18 cellular contexts compared by ENCODE assay signal in genomic region chr20:37945034-37945660, GRCh38. TPM values are rescaled to one million over a fixed set of nuclear protein-coding genes. Genes with fewer than 3 reads are reported as not detected.
DNase-seq lines count a peak whose midpoint lies in the region; TF ChIP-seq lines count a peak whose summit lies in the region.
"Had no signal": no experiment of that assay in that cellular context is flagged by ENCODE, and none has a peak within 500 bp of the region (broad histone marks: within the 10 kb centered on the region; RNA-seq: fewer than 3 reads in every experiment).

No MANE protein-coding gene starts in this region.

- peak overlapping the region; percentile 30 for H3K4me3 Mint-ChIP-seq in neural progenitor cell
- H3K4me3 Mint-ChIP-seq: activated naive CD8-positive, alpha-beta T cell treated with anti-CD3 and anti-CD28 coated beads, Interleukin-2, amount 50 U/mL, for 24 hours; effector memory CD8-positive, alpha-beta T cell; nephron had no signal

- DNase-seq in DMS53 treated with DMSO at 0.1 percent for 48 hours (lab: John Stamatoyannopoulos, UW; ENCODE audit: unreplicated experiment), result peak; percentile 72
- peak; percentile 55 for DNase-seq in NCI-H1105 treated with DMSO at 0.1 percent for 48 hours (lab: John Stamatoyannopoulos, UW)
- peak; percentile 75 for DNase-seq in NCI-H82 (lab: John Stamatoyannopoulos, UW)
- no peak for DNase-seq in neural progenitor cell (ENCODE audit: low spot score)
- DNase-seq in NCI-H2227 (lab: John Stamatoyannopoulos, UW; ENCODE audit: unreplicated experiment), result no peak
- DNase-seq in AG08395 (ENCODE audit: low spot score), result no peak
- no peak for DNase-seq in tibial nerve (ENCODE audit: low spot score in 2 of 2)
- DNase-seq: activated CD4-positive, alpha-beta T cell treated with anti-CD3 and anti-CD28 coated beads, Interleukin-2, amount 50 U/mL, for 48 hours; activated naive CD8-positive, alpha-beta T cell treated with anti-CD3 and anti-CD28 coated beads, Interleukin-2, amount 50 U/mL, for 24 hours; effector memory CD8-positive, alpha-beta T cell; hypothalamus; KG1; kidney glomerular epithelial cell; mesendoderm; NCI-H1048 had no signal

- H3K4me1 ChIP-seq in neural progenitor cell (peaks cover 6% of the 10 kb centered on the region), tibial nerve (no peaks in the 10 kb centered on the region)

- H2AFZ ChIP-seq in neural progenitor cell (replicated peaks), result no peak overlapping the region

- H3K36me3 ChIP-seq in neural progenitor cell (no peaks in the 10 kb centered on the region), tibial nerve (no peaks in the 10 kb centered on the region)
- H3K36me3 ChIP-seq: BLaER1 treated with 17β-estradiol and CSF1 and Interleukin-3, amounts not matched to agents 10 nM and 100 nM had no signal

- H3K9ac ChIP-seq in neural progenitor cell, result no peak overlapping the region
- H3K9ac ChIP-seq: BLaER1 treated with 17β-estradiol and CSF1 and Interleukin-3, amounts not matched to agents 10 nM and 100 nM had no signal

- no peaks in the 10 kb centered on the region for H3K27me3 ChIP-seq in neural progenitor cell
- no peaks in the 10 kb centered on the region for H3K27me3 ChIP-seq in tibial nerve
- H3K27me3 ChIP-seq: BLaER1 treated with 17β-estradiol and CSF1 and Interleukin-3, amounts not matched to agents 10 nM and 100 nM had no signal

- no peak overlapping the region for H3K27ac ChIP-seq in neural progenitor cell
- no peak overlapping the region for H3K27ac ChIP-seq in tibial nerve
- H3K27ac ChIP-seq: BLaER1 treated with 17β-estradiol and CSF1 and Interleukin-3, amounts not matched to agents 10 nM and 100 nM; RWPE1 had no signal

- no peak overlapping the region for H3K4me2 ChIP-seq in neural progenitor cell
- H3K4me2 ChIP-seq: BLaER1 treated with 17β-estradiol and CSF1 and Interleukin-3, amounts not matched to agents 10 nM and 100 nM had no signal

- H3K4me1 Mint-ChIP-seq in neural progenitor cell, result peaks cover 30% of the 10 kb centered on the region
- H3K4me1 Mint-ChIP-seq: activated naive CD8-positive, alpha-beta T cell treated with anti-CD3 and anti-CD28 coated beads, Interleukin-2, amount 50 U/mL, for 24 hours; nephron had no signal

- no peaks in the 10 kb centered on the region for H3F3A ChIP-seq in neural progenitor cell (ENCODE audit: low read depth)

- no peak overlapping the region for H3K4me3 ChIP-seq in neural progenitor cell
- H3K4me3 ChIP-seq in tibial nerve, result no peak overlapping the region
- H3K4me3 ChIP-seq: BLaER1 treated with 17β-estradiol and CSF1 and Interleukin-3, amounts not matched to agents 10 nM and 100 nM had no signal

- H3K27me3 Mint-ChIP-seq in neural progenitor cell (ENCODE audit: insufficient read depth, low read depth), result peaks cover 14% of the 10 kb centered on the region
- H3K27me3 Mint-ChIP-seq: activated naive CD8-positive, alpha-beta T cell treated with anti-CD3 and anti-CD28 coated beads, Interleukin-2, amount 50 U/mL, for 24 hours had no signal

- TF ChIP-seq EP300 in tibial nerve (IDR thresholded peaks at IDR 0.05), result no peak

- H3K79me2 ChIP-seq in neural progenitor cell (ENCODE audit: low read depth), result no peaks in the 10 kb centered on the region

- H3K9me3 ChIP-seq in neural progenitor cell (ENCODE audit: low read depth) (no peaks in the 10 kb centered on the region), tibial nerve (peaks cover 0 to 19% (median 0%) of the 10 kb centered on the region in 4 donors)

- TF ChIP-seq CTCF in neural progenitor cell (IDR thresholded peaks at IDR 0.05) (no peak), tibial nerve (IDR thresholded peaks at IDR 0.05) (no peak)

- H4K20me1 ChIP-seq in neural progenitor cell (ENCODE audit: low read depth), result no peaks in the 10 kb centered on the region
- H4K20me1 ChIP-seq: BLaER1 treated with 17β-estradiol and CSF1 and Interleukin-3, amounts not matched to agents 10 nM and 100 nM had no signal

- peak overlapping the region; percentile 90 for H3K27ac Mint-ChIP-seq in neural progenitor cell
- H3K27ac Mint-ChIP-seq: activated naive CD8-positive, alpha-beta T cell treated with anti-CD3 and anti-CD28 coated beads, Interleukin-2, amount 50 U/mL, for 24 hours; effector memory CD8-positive, alpha-beta T cell; nephron had no signal

- H3K9me3 Mint-ChIP-seq in neural progenitor cell, result peaks cover 18% of the 10 kb centered on the region
- H3K9me3 Mint-ChIP-seq: activated naive CD8-positive, alpha-beta T cell treated with anti-CD3 and anti-CD28 coated beads, Interleukin-2, amount 50 U/mL, for 24 hours had no signal

- WGBS in tibial nerve, 2 donors, result 50 to 54% methylated on average over 8 to 11 of the region's 12 CpGs

- TF ChIP-seq POLR2A in tibial nerve (IDR thresholded peaks at IDR 0.05), result no peak

- peaks cover 5% of the 10 kb centered on the region for H3K36me3 Mint-ChIP-seq in neural progenitor cell

RNA-seq across cellular contexts. Expression of gene VSTM2L, which starts 42.2 kb away (rescaled TPM):
- total RNA-seq in neural progenitor cell (ENCODE audit: low replicate concordance) (2.9 and 13.8 TPM in 2 replicates), tibial nerve (under 1 TPM in 1 of 4 donors, not detected in 3; 0.44 TPM)

Comparison
In these comparisons a context has a peak if more than half of its experiments do, and no peak if none do; other contexts are left out.
1. DNase-seq: peak in DMS53 treated with DMSO at 0.1 percent for 48 hours (single experiment), NCI-H1105 treated with DMSO at 0.1 percent for 48 hours (single experiment) and NCI-H82 (single experiment); none in neural progenitor cell (single experiment), NCI-H2227 (single experiment), AG08395 (single experiment) and tibial nerve (0 of 2).